In genomic region chr14:45222485-45223262, GRCh38 we compare ENCODE assay signal across 18 cellular contexts. TPM values are rescaled to one million over a fixed set of nuclear protein-coding genes. Genes with fewer than 3 reads are reported as not detected.
A peak's percentile ranks its signal among the peaks of the same experiment; 100 is the strongest.
DNase-seq lines count a peak whose midpoint lies in the region; ATAC-seq lines count a peak whose summit lies in the region.
"Had no signal": no experiment of that assay in that cellular context is flagged by ENCODE, and none has a peak within 500 bp of the region (broad histone marks: within the 10 kb centered on the region; RNA-seq: fewer than 3 reads in every experiment).

No MANE protein-coding gene starts in this region.

- peaks cover 6 to 35% (median 13%) of the 10 kb centered on the region in 4 donors for H3K4me1 Mint-ChIP-seq in CD4-positive, CD25-positive, alpha-beta regulatory T cell
- H3K4me1 Mint-ChIP-seq: brain had no signal

- H3K27ac Mint-ChIP-seq in CD4-positive, CD25-positive, alpha-beta regulatory T cell, result peak overlapping the region in 2 of 3 donors; percentile 5 to 24
- H3K27ac Mint-ChIP-seq: brain, type B pancreatic cell had no signal

- no peaks in the 10 kb centered on the region for H3K27me3 ChIP-seq in CD4-positive, CD25-positive, alpha-beta regulatory T cell (ENCODE audit: control insufficient read depth, insufficient read depth, low read length)

- no peaks in the 10 kb centered on the region for H3K4me1 ChIP-seq in CD4-positive, CD25-positive, alpha-beta regulatory T cell (ENCODE audit: control insufficient read depth, insufficient read depth, low read length, poor library complexity, severe bottlenecking)

- no peaks in the 10 kb centered on the region for H3K9me3 ChIP-seq in CD4-positive, CD25-positive, alpha-beta regulatory T cell (ENCODE audit: control insufficient read depth in 2 of 2, low read length in 2 of 2)

- no peak overlapping the region for H3K4me3 ChIP-seq in CD4-positive, CD25-positive, alpha-beta regulatory T cell (ENCODE audit: low read depth, low read length)

- no peaks in the 10 kb centered on the region for H3K27me3 Mint-ChIP-seq in CD4-positive, CD25-positive, alpha-beta regulatory T cell
- H3K27me3 Mint-ChIP-seq: brain, type B pancreatic cell had no signal

- H3K36me3 Mint-ChIP-seq in CD4-positive, CD25-positive, alpha-beta regulatory T cell, result peaks cover 53% of the 10 kb centered on the region

- DNase-seq in CD4-positive, CD25-positive, alpha-beta regulatory T cell, result peak in 1 of 3 donors; percentile 21
- DNase-seq in middle frontal gyrus (ENCODE audit: extremely low spot score, low spot score) (no peak), HuH-7.5 (ENCODE audit: low spot score) (no peak), NCI-H128 (lab: John Stamatoyannopoulos, UW; ENCODE audit: unreplicated experiment) (no peak), NCI-H2107 (lab: John Stamatoyannopoulos, UW) (no peak)
- DNase-seq: activated CD4-positive, alpha-beta T cell treated with anti-CD3 and anti-CD28 coated beads for 1 hour; activated effector memory CD4-positive, alpha-beta T cell treated with Interleukin-2 at 50 U/mL for 16 hours; KG1; natural killer cell; NCI-H526 treated with DMSO at 0.1 percent for 48 hours; stimulated activated CD4-positive, alpha-beta T cell treated with anti-CD3 and anti-CD28 coated beads, Interleukin-2, amount 100 ng/mL, for 24 hours; stimulated activated CD8-positive, alpha-beta memory T cell treated with anti-CD3 and anti-CD28 coated beads, Interleukin-4, amount 100 ng/mL, for 48 hours had no signal

- H3K4me3 Mint-ChIP-seq in CD4-positive, CD25-positive, alpha-beta regulatory T cell, result no peak overlapping the region
- H3K4me3 Mint-ChIP-seq: brain, natural killer cell, type B pancreatic cell had no signal

- peaks cover 24% of the 10 kb centered on the region for H3K36me3 ChIP-seq in CD4-positive, CD25-positive, alpha-beta regulatory T cell (ENCODE audit: control insufficient read depth, insufficient read depth, low read length)

- H3K27ac ChIP-seq in CD4-positive, CD25-positive, alpha-beta regulatory T cell (ENCODE audit: insufficient read depth, low read length, poor library complexity, severe bottlenecking), result no peak overlapping the region

- H3K9me3 Mint-ChIP-seq in CD4-positive, CD25-positive, alpha-beta regulatory T cell, result peaks cover 0 to 5% (median 0%) of the 10 kb centered on the region in 7 donors
- H3K9me3 Mint-ChIP-seq: brain, natural killer cell, type B pancreatic cell had no signal

- ATAC-seq in CD4-positive, CD25-positive, alpha-beta regulatory T cell (ENCODE audit: low read depth in 2 of 2), result no peak
- ATAC-seq in GM18511 (IDR thresholded peaks at IDR 0.05; ENCODE audit: unreplicated experiment) (peak; percentile 45), GM21825 (IDR thresholded peaks at IDR 0.05; ENCODE audit: unreplicated experiment) (peak; percentile 50), HG03521 (IDR thresholded peaks at IDR 0.05; ENCODE audit: unreplicated experiment) (peak; percentile 45)
- ATAC-seq: HCT116 had no signal

RNA-seq across cellular contexts. Expression of gene MIS18BP1, which starts 30.3 kb away (rescaled TPM):
- total RNA-seq in CD4-positive, CD25-positive, alpha-beta regulatory T cell, result 34.8 TPM
- 10 to 100 TPM; 16.2 to 25.2 (median 20.6) TPM for polyA plus RNA-seq in CD4-positive, CD25-positive, alpha-beta regulatory T cell

Comparison
In these comparisons a context has a peak if more than half of its experiments do, and no peak if none do; other contexts are left out.
1. ATAC-seq: peak in GM18511 (single experiment), GM21825 (single experiment) and HG03521 (single experiment); none in CD4-positive, CD25-positive, alpha-beta regulatory T cell (0 of 2).